26 cellular contexts compared by ENCODE assay signal in genomic region chr16:75679366-75679765, GRCh38. TPM values are rescaled to one million over a fixed set of nuclear protein-coding genes. Genes with fewer than 3 reads are reported as not detected.
"Had no signal": no experiment of that assay in that cellular context is flagged by ENCODE, and none has a peak within 500 bp of the region (broad histone marks: within the 10 kb centered on the region; RNA-seq: fewer than 3 reads in every experiment).

No MANE protein-coding gene starts in this region.

- H3K9me3 ChIP-seq: colonic mucosa, pancreas, suprapubic skin, thyroid gland, upper lobe of left lung, uterus had no signal

- H3K4me3 Mint-ChIP-seq: natural killer cell treated with Interleukin-12 subunit alpha and Interleukin-12 subunit beta and Interleukin-15 and Interleukin-18, amount 100 ng/mL, for 72 hours had no signal

- H3K27ac Mint-ChIP-seq: natural killer cell treated with Interleukin-12 subunit alpha and Interleukin-12 subunit beta and Interleukin-15 and Interleukin-18, amount 100 ng/mL, for 72 hours; progenitor cell of endocrine pancreas had no signal

- DNase-seq: colonic mucosa; dorsolateral prefrontal cortex; effector CD8-positive, alpha-beta T cell; foreskin keratinocyte; head of caudate nucleus; left colon; mammary epithelial cell; occipital lobe; pancreas; stimulated activated CD4-positive, alpha-beta T cell treated with anti-CD3 and anti-CD28 coated beads, Interleukin-2, amount 100 ng/mL, for 48 hours; stimulated activated naive CD8-positive, alpha-beta T cell treated with anti-CD3 and anti-CD28 coated beads, Interleukin-15, Interleukin-2, amounts not matched to agents 100 U/mL and 50 U/mL, for 24 hours; thyroid gland; upper lobe of left lung; uterus had no signal

- ATAC-seq: esophagus mucosa; foreskin keratinocyte; left colon; natural killer cell treated with Interleukin-12 subunit alpha and Interleukin-12 subunit beta and Interleukin-15 and Interleukin-18, amount 100 ng/mL, for 72 hours; pancreas; stimulated activated naive CD8-positive, alpha-beta T cell treated with anti-CD3 and anti-CD28 coated beads, Interleukin-15, Interleukin-2, amounts not matched to agents 100 U/mL and 50 U/mL, for 24 hours had no signal

- H3K79me2 ChIP-seq: hepatocyte had no signal

- H3K9me3 Mint-ChIP-seq: natural killer cell treated with Interleukin-12 subunit alpha and Interleukin-12 subunit beta and Interleukin-15 and Interleukin-18, amount 100 ng/mL, for 72 hours had no signal

- H3K4me2 ChIP-seq: hepatocyte, smooth muscle cell had no signal

- FAIRE-seq: pancreas had no signal

- H3K36me3 Mint-ChIP-seq: natural killer cell treated with Interleukin-12 subunit alpha and Interleukin-12 subunit beta and Interleukin-15 and Interleukin-18, amount 100 ng/mL, for 72 hours had no signal

- H2AFZ ChIP-seq: hepatocyte had no signal

- H3K36me3 ChIP-seq: colonic mucosa, pancreas, suprapubic skin, thyroid gland, upper lobe of left lung, uterus had no signal

- H3K4me3 ChIP-seq: colonic mucosa, dorsolateral prefrontal cortex, hepatocyte, pancreas, smooth muscle cell, suprapubic skin, thyroid gland, upper lobe of left lung, uterus had no signal

- H3K27me3 Mint-ChIP-seq: progenitor cell of endocrine pancreas had no signal

- H3K4me1 ChIP-seq: colonic mucosa, foreskin keratinocyte, pancreas, suprapubic skin, thyroid gland, upper lobe of left lung, uterus had no signal

- H3K27me3 ChIP-seq: colonic mucosa, dorsolateral prefrontal cortex, foreskin keratinocyte, hepatocyte, pancreas, suprapubic skin, thyroid gland, upper lobe of left lung, uterus had no signal

- H3K27ac ChIP-seq: colonic mucosa, foreskin keratinocyte, hepatocyte, pancreas, suprapubic skin, thyroid gland, upper lobe of left lung, uterus had no signal

RNA-seq across cellular contexts. Expression of gene CPHXL2, which starts 2.6 kb away (rescaled TPM):
- total RNA-seq: cerebellum; colonic mucosa; dorsolateral prefrontal cortex; esophagus mucosa; foreskin keratinocyte; hepatocyte; kidney epithelial cell; left colon; liver; mammary epithelial cell; mucosa of gallbladder; myocyte; natural killer cell treated with Interleukin-12 subunit alpha and Interleukin-12 subunit beta and Interleukin-15 and Interleukin-18, amount 100 ng/mL, for 72 hours; occipital lobe; pancreas; progenitor cell of endocrine pancreas; right cardiac atrium; smooth muscle cell; suprapubic skin; thyroid gland; upper lobe of left lung; uterus had no signal
- polyA plus RNA-seq: foreskin keratinocyte, hepatocyte, liver, mammary epithelial cell, pancreas, right cardiac atrium, smooth muscle cell had no signal

RNA-seq across cellular contexts. Expression of gene DUXB, which starts 21.9 kb away (rescaled TPM):
- total RNA-seq: cerebellum; colonic mucosa; dorsolateral prefrontal cortex; esophagus mucosa; foreskin keratinocyte; hepatocyte; kidney epithelial cell; left colon; mammary epithelial cell; mucosa of gallbladder; myocyte; natural killer cell treated with Interleukin-12 subunit alpha and Interleukin-12 subunit beta and Interleukin-15 and Interleukin-18, amount 100 ng/mL, for 72 hours; occipital lobe; pancreas; progenitor cell of endocrine pancreas; right cardiac atrium; smooth muscle cell; suprapubic skin; thyroid gland; upper lobe of left lung; uterus had no signal
- polyA plus RNA-seq: foreskin keratinocyte, hepatocyte, liver, mammary epithelial cell, pancreas, right cardiac atrium, smooth muscle cell had no signal

RNA-seq across cellular contexts. Expression of gene CPHXL, which starts 46.9 kb away (rescaled TPM):
- total RNA-seq: cerebellum; colonic mucosa; dorsolateral prefrontal cortex; esophagus mucosa; foreskin keratinocyte; hepatocyte; kidney epithelial cell; left colon; liver; mammary epithelial cell; mucosa of gallbladder; myocyte; natural killer cell treated with Interleukin-12 subunit alpha and Interleukin-12 subunit beta and Interleukin-15 and Interleukin-18, amount 100 ng/mL, for 72 hours; occipital lobe; pancreas; progenitor cell of endocrine pancreas; right cardiac atrium; smooth muscle cell; suprapubic skin; thyroid gland; upper lobe of left lung; uterus had no signal
- polyA plus RNA-seq: foreskin keratinocyte, hepatocyte, liver, mammary epithelial cell, pancreas, right cardiac atrium, smooth muscle cell had no signal
